13 cellular contexts compared by ENCODE assay signal in genomic region chr2:152755029-152755428, GRCh38. TPM values are rescaled to one million over a fixed set of nuclear protein-coding genes. Genes with fewer than 3 reads are reported as not detected.
DNase-seq lines count a peak whose midpoint lies in the region; ATAC-seq, FAIRE-seq and TF ChIP-seq lines count a peak whose summit lies in the region.
"Had no signal": no experiment of that assay in that cellular context is flagged by ENCODE, and none has a peak within 500 bp of the region (broad histone marks: within the 10 kb centered on the region; RNA-seq: fewer than 3 reads in every experiment).

No MANE protein-coding gene starts in this region.

- DNase-seq in left ventricle myocardium inferior (no peak), left ventricle myocardium superior (no peak), RPMI8226 (peak; percentile 21), fibroblast of the aortic adventitia (ENCODE audit: low read depth) (peak; percentile 10), type B pancreatic cell (ENCODE audit: extremely low spot score, unreplicated experiment) (no peak), H54 (ENCODE audit: insufficient read length, low spot score) (no peak), frontal cortex (ENCODE audit: low spot score in 2 of 2) (no peak)
- DNase-seq: activated CD8-positive, alpha-beta memory T cell treated with anti-CD3 and anti-CD28 coated beads, Interleukin-2, amount 50 U/mL, for 48 hours; MV-4-11; SJCRH30; stimulated activated CD4-positive, alpha-beta T cell treated with anti-CD3 and anti-CD28 coated beads, Interleukin-12 subunit alpha, Interleukin-12 subunit beta, amount 100 ng/mL, for 4 hours had no signal

- H3K4me3 Mint-ChIP-seq in type B pancreatic cell: no peak overlapping the region

- no peaks in the 10 kb centered on the region for H3K27me3 Mint-ChIP-seq in type B pancreatic cell

- FAIRE-seq in H54 (lab: Jason Lieb, UNC) (no peak), frontal cortex (lab: Jason Lieb, UNC) (no peak)

- H3K4me1 ChIP-seq in left ventricle myocardium inferior: no peaks in the 10 kb centered on the region
- H3K4me1 ChIP-seq: SJCRH30 had no signal

- TF ChIP-seq CTCF in left ventricle myocardium inferior (IDR thresholded peaks at IDR 0.05; ENCODE audit: borderline replicate concordance) (peak; percentile 31), fibroblast of the aortic adventitia (IDR thresholded peaks at IDR 0.05; ENCODE audit: insufficient read depth, low read length) (peak; percentile 41), type B pancreatic cell (conservative IDR thresholded peaks at IDR 0.05) (peak; percentile 65)

- no peaks in the 10 kb centered on the region for H3K4me1 Mint-ChIP-seq in type B pancreatic cell (ENCODE audit: unreplicated experiment)

- H3K27ac ChIP-seq in left ventricle myocardium inferior (replicated peaks): no peak overlapping the region
- H3K27ac ChIP-seq: SJCRH30 had no signal

- no peaks in the 10 kb centered on the region for H3K27me3 ChIP-seq in left ventricle myocardium inferior (ENCODE audit: low read depth)
- H3K27me3 ChIP-seq: SJCRH30 had no signal

- H3K36me3 ChIP-seq in left ventricle myocardium inferior: peaks cover 35% of the 10 kb centered on the region

- no peaks in the 10 kb centered on the region for H3K9me3 ChIP-seq in left ventricle myocardium inferior (replicated peaks)
- H3K9me3 ChIP-seq: SJCRH30 had no signal

- no peak for TF ChIP-seq POLR2A in H54 (IDR thresholded peaks at IDR 0.05; ENCODE audit: low read depth, low read length)

- no peak overlapping the region for H3K27ac Mint-ChIP-seq in type B pancreatic cell

- intact Hi-C loops in left ventricle myocardium inferior (cut with micrococcal nuclease): no loop called here
- intact Hi-C loops in left ventricle myocardium superior (cut with micrococcal nuclease): no loop called here

- peaks cover 40% of the 10 kb centered on the region for H3K36me3 Mint-ChIP-seq in type B pancreatic cell

- H3K9me3 Mint-ChIP-seq in type B pancreatic cell: no peaks in the 10 kb centered on the region

- no peak for ATAC-seq in left ventricle myocardium superior
- ATAC-seq in HG02970 (IDR thresholded peaks at IDR 0.05; ENCODE audit: low FRiP score, unreplicated experiment): no peak

- H3K4me3 ChIP-seq in left ventricle myocardium inferior (no peak overlapping the region), fibroblast of the aortic adventitia (ENCODE audit: low read depth, low read length) (no peak overlapping the region)
- H3K4me3 ChIP-seq: lung, SJCRH30 had no signal

RNA-seq across cellular contexts. Expression of gene ARL6IP6, which starts 36.6 kb away (rescaled TPM):
- total RNA-seq in left ventricle myocardium inferior (5.5 TPM), left ventricle myocardium superior (7.6 TPM), fibroblast of the aortic adventitia (ENCODE audit: low replicate concordance) (13.6 and 40.3 TPM in 2 replicates), type B pancreatic cell (ENCODE audit: low replicate concordance) (20.8 and 26.6 TPM in 2 replicates), frontal cortex (59.5 TPM)

RNA-seq across cellular contexts. Expression of gene PRPF40A, which starts 37.8 kb away (rescaled TPM):
- total RNA-seq in left ventricle myocardium inferior (33.8 TPM), left ventricle myocardium superior (33.2 TPM), fibroblast of the aortic adventitia (ENCODE audit: low replicate concordance) (113 and 198 TPM in 2 replicates), type B pancreatic cell (ENCODE audit: low replicate concordance) (93.7 and 119 TPM in 2 replicates), frontal cortex (105 TPM)

Comparison
In these comparisons a context has a peak if more than half of its experiments do, and no peak if none do; other contexts are left out.
1. DNase-seq: peak in RPMI8226 (single experiment) and fibroblast of the aortic adventitia (single experiment); none in left ventricle myocardium inferior (single experiment), left ventricle myocardium superior (single experiment), type B pancreatic cell (single experiment), H54 (single experiment) and frontal cortex (0 of 2).
2. Peak in every context shown above with its lines, with median percentiles within 50 percentile points of each other: CTCF ChIP-seq.